Comparison of ENCODE assay signal across 25 cellular contexts in the genomic region with DNA sequence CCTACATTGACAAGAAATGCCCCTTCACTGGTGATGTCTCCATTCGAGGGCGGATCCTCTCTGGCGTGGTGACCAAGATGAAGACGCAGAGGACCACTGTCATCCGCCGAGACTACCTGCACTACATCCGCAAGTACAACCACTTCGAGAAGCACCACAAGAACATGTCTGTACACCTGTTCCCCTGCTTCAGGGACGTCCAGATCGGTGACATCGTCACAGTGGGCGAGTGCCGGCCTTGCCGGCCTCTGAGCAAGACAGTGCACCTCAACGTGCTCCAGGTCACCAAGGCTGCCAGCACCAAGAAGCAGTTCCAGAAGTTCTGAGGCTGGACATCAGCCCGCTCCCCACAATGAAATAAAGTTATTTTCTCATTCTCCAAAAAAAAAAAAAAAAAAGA. TPM values are rescaled to one million over a fixed set of nuclear protein-coding genes. Genes with fewer than 3 reads are reported as not detected.
DNase-seq lines count a peak whose midpoint lies in the region; ATAC-seq and TF ChIP-seq lines count a peak whose summit lies in the region.
"Had no signal": no experiment of that assay in that cellular context is flagged by ENCODE, and none has a peak within 500 bp of the region (broad histone marks: within the 10 kb centered on the region; RNA-seq: fewer than 3 reads in every experiment).

No MANE protein-coding gene starts in this region.

- no peak for TF ChIP-seq CTCF in CD4-positive, alpha-beta T cell (IDR thresholded peaks at IDR 0.05)
- TF ChIP-seq CTCF in neural crest cell (conservative IDR thresholded peaks at IDR 0.05) = no peak

- H3K27ac ChIP-seq in CD4-positive, alpha-beta T cell (ENCODE audit: low read depth, low read length) = no peak overlapping the region
- H3K27ac ChIP-seq: dorsolateral prefrontal cortex, heart right ventricle, Peyer's patch, psoas muscle, SK-N-MC, thoracic aorta had no signal

- H3K27me3 ChIP-seq in CD4-positive, alpha-beta T cell (ENCODE audit: control insufficient read depth, insufficient read depth, low read length) = no peaks in the 10 kb centered on the region
- H3K27me3 ChIP-seq in adipocyte (replicated peaks; ENCODE audit: control insufficient read depth, insufficient read depth, low read length) = no peaks in the 10 kb centered on the region
- H3K27me3 ChIP-seq: dorsolateral prefrontal cortex, heart right ventricle, Peyer's patch had no signal

- no peaks in the 10 kb centered on the region for H3K27me3 Mint-ChIP-seq in T-helper 1 cell treated with Interleukin-12 subunit alpha and Interleukin-12 subunit beta and Interleukin-4 antibody, amounts not matched to agents 30 μg/mL and 1 μg/mL, for 36 hours (ENCODE audit: low read depth)
- no peaks in the 10 kb centered on the region for H3K27me3 Mint-ChIP-seq in CD4-positive, alpha-beta T cell
- no peaks in the 10 kb centered on the region for H3K27me3 Mint-ChIP-seq in neural crest cell (ENCODE audit: low read depth)
- H3K27me3 Mint-ChIP-seq: central memory CD8-positive, alpha-beta T cell had no signal

- no peak overlapping the region for H3K27ac Mint-ChIP-seq in T-helper 1 cell treated with Interleukin-12 subunit alpha and Interleukin-12 subunit beta and Interleukin-4 antibody, amounts not matched to agents 30 μg/mL and 1 μg/mL, for 36 hours
- peak overlapping the region; percentile 100 for H3K27ac Mint-ChIP-seq in CD4-positive, alpha-beta T cell
- no peak overlapping the region for H3K27ac Mint-ChIP-seq in neural crest cell (ENCODE audit: unreplicated experiment)

- no peak overlapping the region for H3K9ac ChIP-seq in adipocyte (ENCODE audit: low read length)

- POLR2A ChIA-PET in CD4-positive, alpha-beta T cell (lab: Charles Lee) = no interaction called here

- ATAC-seq in CD4-positive, alpha-beta T cell (ENCODE audit: poor library complexity) = no peak
- ATAC-seq in HG03442 (IDR thresholded peaks at IDR 0.05; ENCODE audit: unreplicated experiment) (no peak), HG02623 (IDR thresholded peaks at IDR 0.05; ENCODE audit: unreplicated experiment) (no peak)
- ATAC-seq: heart right ventricle, psoas muscle had no signal

- DNase-seq in T-helper 1 cell = no peak
- no peak for DNase-seq in CD4-positive, alpha-beta T cell
- DNase-seq in adipocyte (ENCODE audit: low read depth) = no peak
- no peak for DNase-seq in neural crest cell (ENCODE audit: low read depth, low spot score)
- no peak for DNase-seq in CD1c-positive myeloid dendritic cell (ENCODE audit: extremely low spot score)
- DNase-seq: activated CD4-positive, CD25-positive, alpha-beta regulatory T cell treated with anti-CD3 and anti-CD28 coated beads, Interleukin-2, amount 50 U/mL, for 72 hours; activated gamma-delta T cell; aorta; COR-L47; DMS79; dorsolateral prefrontal cortex; HCEC 1CT; heart right ventricle; IMR-90; mesendoderm; NCI-H524; Peyer's patch; psoas muscle; T1000 had no signal

- peak overlapping the region; percentile 96 for H3K4me3 ChIP-seq in adipocyte (ENCODE audit: low read length)
- H3K4me3 ChIP-seq: heart right ventricle, Peyer's patch, psoas muscle, SK-N-MC, thoracic aorta had no signal

- CTCF ChIA-PET in CD4-positive, alpha-beta T cell (lab: Charles Lee) = no interaction called here

- H3K4me3 Mint-ChIP-seq in T-helper 1 cell treated with Interleukin-12 subunit alpha and Interleukin-12 subunit beta and Interleukin-4 antibody, amounts not matched to agents 30 μg/mL and 1 μg/mL, for 36 hours = peak overlapping the region; percentile 28
- H3K4me3 Mint-ChIP-seq in CD4-positive, alpha-beta T cell = peak overlapping the region; percentile 45
- peak overlapping the region; percentile 65 for H3K4me3 Mint-ChIP-seq in neural crest cell

- peaks cover 17% of the 10 kb centered on the region for H3K4me1 ChIP-seq in adipocyte (ENCODE audit: control insufficient read depth, insufficient read depth, low read length)

- peaks cover 51% of the 10 kb centered on the region for H3K36me3 ChIP-seq in adipocyte (ENCODE audit: control insufficient read depth, insufficient read depth, low read length, severe bottlenecking)

- intact Hi-C loops in CD4-positive, alpha-beta T cell (cut with DNase I, micrococcal nuclease) = loop anchor here in 1 of 2 experiments (5.0 kb wide), 1 partner anchor 131 kb away; a partner anchor contains a TSS

- H3K9me3 ChIP-seq in CD4-positive, alpha-beta T cell (ENCODE audit: control insufficient read depth, low read length) = no peaks in the 10 kb centered on the region
- no peaks in the 10 kb centered on the region for H3K9me3 ChIP-seq in adipocyte (ENCODE audit: control insufficient read depth, low read length)
- H3K9me3 ChIP-seq: heart right ventricle, Peyer's patch, psoas muscle, thoracic aorta had no signal

- H3K4me1 Mint-ChIP-seq in T-helper 1 cell treated with Interleukin-12 subunit alpha and Interleukin-12 subunit beta and Interleukin-4 antibody, amounts not matched to agents 30 μg/mL and 1 μg/mL, for 36 hours (ENCODE audit: low read depth) = peaks cover 22% of the 10 kb centered on the region
- H3K4me1 Mint-ChIP-seq in CD4-positive, alpha-beta T cell (ENCODE audit: low read depth) = peaks cover 46% of the 10 kb centered on the region
- H3K4me1 Mint-ChIP-seq in neural crest cell = peaks cover 29% of the 10 kb centered on the region

- peaks cover 33% of the 10 kb centered on the region for H3K36me3 Mint-ChIP-seq in T-helper 1 cell treated with Interleukin-12 subunit alpha and Interleukin-12 subunit beta and Interleukin-4 antibody, amounts not matched to agents 30 μg/mL and 1 μg/mL, for 36 hours (ENCODE audit: low read depth)
- H3K36me3 Mint-ChIP-seq in CD4-positive, alpha-beta T cell (ENCODE audit: low read depth) = peaks cover 68% of the 10 kb centered on the region
- H3K36me3 Mint-ChIP-seq in neural crest cell (ENCODE audit: low read depth) = peaks cover 2% of the 10 kb centered on the region

- no peaks in the 10 kb centered on the region for H3K9me3 Mint-ChIP-seq in T-helper 1 cell treated with Interleukin-12 subunit alpha and Interleukin-12 subunit beta and Interleukin-4 antibody, amounts not matched to agents 30 μg/mL and 1 μg/mL, for 36 hours
- no peaks in the 10 kb centered on the region for H3K9me3 Mint-ChIP-seq in CD4-positive, alpha-beta T cell
- no peaks in the 10 kb centered on the region for H3K9me3 Mint-ChIP-seq in neural crest cell
- H3K9me3 Mint-ChIP-seq: central memory CD8-positive, alpha-beta T cell had no signal

RNA-seq across cellular contexts. Expression of a gene that starts 2.8 kb away (rescaled TPM):
- 10 to 100 TPM; 31.5 to 34.0 TPM for total RNA-seq in CD4-positive, alpha-beta T cell
- total RNA-seq in neural crest cell = 33.4 and 35.6 TPM in 2 replicates
